Comparison of ENCODE assay signal across 1 cellular context in genomic region chr22:24325105-24325757, GRCh38.
TF ChIP-seq lines count a peak whose summit lies in the region.

No MANE protein-coding gene starts in this region.

TF ChIP-seq in HEK293, 187 proteins besides CTCF, POLR2A, EP300 and RAD21 (continued from another document):
- TF ChIP-seq HIC1 (tag by site-specific recombination; IDR thresholded peaks at IDR 0.05) (no peak), ZNF791 (tag by site-specific recombination; IDR thresholded peaks at IDR 0.05) (no peak), ZBTB1 (tag by site-specific recombination; IDR thresholded peaks at IDR 0.05) (0 out of 2 replicates have a peak, but pooled peaks have one; percentile 83), ZNF768 (tag by site-specific recombination; IDR thresholded peaks at IDR 0.05) (no peak), ZNF510 (tag by site-specific recombination; IDR thresholded peaks at IDR 0.05; ENCODE audit: insufficient replicate concordance) (peak; percentile 86), ZNF658 (tag by site-specific recombination; IDR thresholded peaks at IDR 0.05) (no peak), SP2 (tag by site-specific recombination; IDR thresholded peaks at IDR 0.05) (no peak), ZBTB49 (tag by site-specific recombination; IDR thresholded peaks at IDR 0.05; ENCODE audit: low read depth) (no peak), ZNF600 (tag by site-specific recombination; IDR thresholded peaks at IDR 0.05) (no peak), ZNF398 (tag by site-specific recombination; IDR thresholded peaks at IDR 0.05) (no peak), ZNF530 (tag by site-specific recombination; IDR thresholded peaks at IDR 0.05; ENCODE audit: low read depth) (0 out of 2 replicates have a peak, but pooled peaks have one; percentile 58), ZNF501 (tag by site-specific recombination; IDR thresholded peaks at IDR 0.05) (0 out of 2 replicates have a peak, but pooled peaks have one; percentile 49), ZNF433 (tag by site-specific recombination; IDR thresholded peaks at IDR 0.05; ENCODE audit: low read depth) (peak; percentile 70), ZNF623 (tag by site-specific recombination; IDR thresholded peaks at IDR 0.05) (peak; percentile 83), EGR2 (tag by site-specific recombination; IDR thresholded peaks at IDR 0.05; ENCODE audit: low read depth) (no peak), ZNF626 (tag by site-specific recombination; IDR thresholded peaks at IDR 0.05) (no peak), ZNF354C (tag by site-specific recombination; IDR thresholded peaks at IDR 0.05; ENCODE audit: borderline replicate concordance, low read depth) (0 out of 2 replicates have a peak, but pooled peaks have one; percentile 44), FEZF1 (tag by site-specific recombination; IDR thresholded peaks at IDR 0.05) (no peak; the same call in 1 of the 2 replicates), SCRT2 (tag by site-specific recombination; IDR thresholded peaks at IDR 0.05) (no peak)
